Comparison of ENCODE assay signal across 16 cellular contexts in genomic region chr10:37478381-37478780, GRCh38.
DNase-seq lines count a peak whose midpoint lies in the region; ATAC-seq and TF ChIP-seq lines count a peak whose summit lies in the region.
"Had no signal": no experiment of that assay in that cellular context is flagged by ENCODE, and none has a peak within 500 bp of the region (broad histone marks: within the 10 kb centered on the region; RNA-seq: fewer than 3 reads in every experiment).

No MANE protein-coding gene starts in this region.

- intact Hi-C loops in psoas muscle (cut with DNase I) (no loop called here), transverse colon (cut with DNase I; ENCODE audit: low total_unique reads) (no loop called here), uterus (cut with DNase I; ENCODE audit: low total_unique reads) (no loop called here)

- TF ChIP-seq EP300 in transverse colon (IDR thresholded peaks at IDR 0.05; ENCODE audit: low read depth), result no peak

- no peaks in the 10 kb centered on the region for H3K27me3 ChIP-seq in SJCRH30
- no peaks in the 10 kb centered on the region for H3K27me3 ChIP-seq in psoas muscle (ENCODE audit: insufficient read depth in 3 of 3, low read length in 2 of 3)
- H3K27me3 ChIP-seq in transverse colon, result no peaks in the 10 kb centered on the region
- H3K27me3 ChIP-seq in uterus, result no peaks in the 10 kb centered on the region
- H3K27me3 ChIP-seq: BLaER1 treated with 17β-estradiol and CSF1 and Interleukin-3, amounts not matched to agents 10 nM and 100 nM had no signal

- H3K4me1 ChIP-seq in SJCRH30 (peaks cover 40% of the 10 kb centered on the region), psoas muscle (no peaks in the 10 kb centered on the region), transverse colon (no peaks in the 10 kb centered on the region), uterus (no peaks in the 10 kb centered on the region)
- H3K4me1 ChIP-seq: BLaER1 treated with 17β-estradiol and CSF1 and Interleukin-3, amounts not matched to agents 10 nM and 100 nM had no signal

- H3K36me3 ChIP-seq in SJCRH30 (no peaks in the 10 kb centered on the region), psoas muscle (ENCODE audit: insufficient read depth in 1 of 2, low read depth in 1 of 2) (no peaks in the 10 kb centered on the region), transverse colon (no peaks in the 10 kb centered on the region), uterus (no peaks in the 10 kb centered on the region)
- H3K36me3 ChIP-seq: BLaER1 treated with 17β-estradiol and CSF1 and Interleukin-3, amounts not matched to agents 10 nM and 100 nM had no signal

- H3K4me3 ChIP-seq in SJCRH30 (no peak overlapping the region), psoas muscle (no peak overlapping the region), transverse colon (no peak overlapping the region), uterus (no peak overlapping the region)
- H3K4me3 ChIP-seq: BLaER1 treated with 17β-estradiol and CSF1 and Interleukin-3, amounts not matched to agents 10 nM and 100 nM; GM12878 had no signal

- 30 to 59% (median 36%) methylated on average over 5 of the region's 5 CpGs for WGBS in psoas muscle, 3 donors
- 60 to 72% methylated on average over 5 of the region's 5 CpGs for WGBS in transverse colon (ENCODE audit: low coverage in 1 of 2), 2 donors

- TF ChIP-seq CTCF in psoas muscle (IDR thresholded peaks at IDR 0.05) (no peak), transverse colon (IDR thresholded peaks at IDR 0.05) (no peak), uterus (IDR thresholded peaks at IDR 0.05) (no peak)

- in situ Hi-C loops in transverse colon (cut with MboI; ENCODE audit: low pct_ligation_motif_present in 1 of 4, low pct_unique_long_range_greater_than_20kb in 1 of 4, low sequenced_read_pairs in 3 of 4), result no loop called here

- TF ChIP-seq POLR2A in transverse colon (IDR thresholded peaks at IDR 0.05), result no peak
- TF ChIP-seq POLR2A in uterus (IDR thresholded peaks at IDR 0.05), result no peak

- H3K27ac ChIP-seq in SJCRH30, result peak overlapping the region; percentile 88
- H3K27ac ChIP-seq in psoas muscle, result no peak overlapping the region
- no peak overlapping the region for H3K27ac ChIP-seq in transverse colon
- H3K27ac ChIP-seq in uterus, result no peak overlapping the region
- H3K27ac ChIP-seq: BLaER1 treated with 17β-estradiol and CSF1 and Interleukin-3, amounts not matched to agents 10 nM and 100 nM had no signal

- H3K9me3 ChIP-seq in SJCRH30 (replicated peaks) (no peaks in the 10 kb centered on the region), psoas muscle (no peaks in the 10 kb centered on the region), transverse colon (no peaks in the 10 kb centered on the region), uterus (no peaks in the 10 kb centered on the region)
- H3K9me3 ChIP-seq: BLaER1 treated with 17β-estradiol and CSF1 and Interleukin-3, amounts not matched to agents 10 nM and 100 nM had no signal

- ATAC-seq in psoas muscle, result peak; percentile 39 to 49 (median 42)
- ATAC-seq: CD8-positive, alpha-beta T cell; GM12878; HepG2 had no signal

- DNase-seq in H4 (ENCODE audit: low spot score), result peak; percentile 13
- peak; percentile 1 for DNase-seq in M059J (ENCODE audit: low read depth)
- DNase-seq in SJCRH30, result peak; percentile 97 to 98
- no peak for DNase-seq in psoas muscle
- no peak for DNase-seq in transverse colon
- no peak for DNase-seq in OCI-M1 (lab: John Stamatoyannopoulos, UW)
- no peak for DNase-seq in uterus
- DNase-seq: Calu3; CD8-positive, alpha-beta T cell; DMS79 treated with DMSO at 0.1 percent for 48 hours; GF-D8; GOT3; H9 had no signal

Comparison
In these comparisons a context has a peak if more than half of its experiments do, and no peak if none do; other contexts are left out.
1. DNase-seq: peak in H4 (single experiment), M059J (single experiment) and SJCRH30 (2 of 2); none in psoas muscle (0 of 2), transverse colon (single experiment), OCI-M1 (single experiment) and uterus (0 of 2).